ENCODE assay signal across 8 cellular contexts in genomic region chr6:162727347-162728176, GRCh38. TPM values are rescaled to one million over a fixed set of nuclear protein-coding genes. Genes with fewer than 3 reads are reported as not detected.
A peak's percentile ranks its signal among the peaks of the same experiment; 100 is the strongest.
DNase-seq lines count a peak whose midpoint lies in the region; ATAC-seq and TF ChIP-seq lines count a peak whose summit lies in the region.

TSS of gene PACRG (plus strand) at chr6:162727974.
TSS of gene PRKN (minus strand) at chr6:162727766.

- H3K4me1 ChIP-seq in effector memory CD4-positive, alpha-beta T cell (ENCODE audit: control insufficient read depth, insufficient read depth, low read length, poor library complexity, severe bottlenecking), result peaks cover 6% of the 10 kb centered on the region
- H3K4me1 ChIP-seq in lung (ENCODE audit: control insufficient read depth in 2 of 2, insufficient read depth in 2 of 2, low read length in 2 of 2), result peaks cover 0 to 6% of the 10 kb centered on the region in 2 donors

- POLR2A ChIA-PET in BJ (lab: Charles Lee), result no interaction called here

- H3K36me3 ChIP-seq in BJ (ENCODE audit: control insufficient read depth, insufficient read depth, low read length) (no peaks in the 10 kb centered on the region), lung (ENCODE audit: control insufficient read depth in 2 of 2, insufficient read depth in 2 of 2, low read length in 2 of 2) (no peaks in the 10 kb centered on the region)
- H3K36me3 ChIP-seq in effector memory CD4-positive, alpha-beta T cell (ENCODE audit: control insufficient read depth, insufficient read depth, low read length), result no peaks in the 10 kb centered on the region

- WGBS in lung, 2 donors, result 0 to 1% methylated on average over 61 to 79 of the region's 79 CpGs

- H3K9me3 ChIP-seq in effector memory CD4-positive, alpha-beta T cell (ENCODE audit: control insufficient read depth, low read length), result no peaks in the 10 kb centered on the region
- H3K9me3 ChIP-seq in lung (ENCODE audit: control insufficient read depth in 2 of 2, insufficient read depth in 1 of 2, low read length in 1 of 2), result no peaks in the 10 kb centered on the region

- DNase-seq in BJ (ENCODE audit: low read depth), result peak; percentile 78
- DNase-seq in NCI-H748 (lab: John Stamatoyannopoulos, UW; ENCODE audit: unreplicated experiment), result peak; percentile 99
- DNase-seq in activated CD8-positive, alpha-beta memory T cell treated with anti-CD3 and anti-CD28 coated beads for 4 hours (ENCODE audit: low read depth in 2 of 2), result peak; percentile 94
- DNase-seq in effector memory CD4-positive, alpha-beta T cell, result peak; percentile 94 to 96 (median 95)
- DNase-seq in lung (ENCODE audit: low spot score), result peak; percentile 98
- DNase-seq in stimulated activated CD4-positive, alpha-beta T cell treated with anti-CD3 and anti-CD28 coated beads, TNF-alpha, amount 100 ng/mL, for 1 hour (ENCODE audit: low read depth in 3 of 3, low spot score in 1 of 3), result peak; percentile 93 to 97 (median 95)

- peak; percentile 93 for ATAC-seq in GM19351 (IDR thresholded peaks at IDR 0.05; ENCODE audit: unreplicated experiment)
- peak; percentile 94 for ATAC-seq in HG03469 (IDR thresholded peaks at IDR 0.05; ENCODE audit: unreplicated experiment)
- ATAC-seq in lung (ENCODE audit: insufficient read depth, low FRiP score), result peak; percentile 98

- H3K27me3 ChIP-seq in BJ (ENCODE audit: control insufficient read depth, insufficient read depth, low read length), result no peaks in the 10 kb centered on the region
- no peaks in the 10 kb centered on the region for H3K27me3 ChIP-seq in effector memory CD4-positive, alpha-beta T cell (replicated peaks; ENCODE audit: control insufficient read depth, insufficient read depth, low read length, poor library complexity, severe bottlenecking)
- no peaks in the 10 kb centered on the region for H3K27me3 ChIP-seq in lung (ENCODE audit: control insufficient read depth, insufficient read depth)

- peak within 1 kb of the TSS; percentile 76 for H3K27ac ChIP-seq in effector memory CD4-positive, alpha-beta T cell (ENCODE audit: insufficient read depth, low read length, poor library complexity, severe bottlenecking)
- peak within 1 kb of the TSS; percentile 86 to 99 for H3K27ac ChIP-seq in lung (ENCODE audit: low read depth in 1 of 2, low read length in 1 of 2)

- no peak for TF ChIP-seq CTCF in BJ (IDR thresholded peaks at IDR 0.05; ENCODE audit: insufficient read depth, low read depth, low read length)
- TF ChIP-seq CTCF in lung (IDR thresholded peaks at IDR 0.05; ENCODE audit: control extremely low read depth, extremely low read depth), result no peak

- H3K4me3 ChIP-seq in BJ (ENCODE audit: low read depth, low read length) (peak within 1 kb of the TSS; percentile 73), lung (peak within 1 kb of the TSS; percentile 70)
- H3K4me3 ChIP-seq in effector memory CD4-positive, alpha-beta T cell (ENCODE audit: insufficient read depth, low read depth, low read length, poor library complexity, severe bottlenecking), result peak within 1 kb of the TSS; percentile 85

- CTCF ChIA-PET in BJ (lab: Yijun Ruan, JAX), result interaction anchor here (0.7 to 0.9 kb wide), 2 partner anchors 11 to 1105 kb away, joined by 3 read pairs; no protein-coding TSS in a partner anchor

RNA-seq across cellular contexts. Expression of gene PACRG, which starts in this region (rescaled TPM):
- 0.20 and 0.47 TPM in 2 replicates for polyA plus RNA-seq in BJ (2011; rRNA removed)
- polyA minus RNA-seq in BJ (2011; rRNA and poly(A)+ RNA removed), result 1.5 TPM in 2 replicates
- total RNA-seq in lung, result 10 to 100 TPM; 10.6 to 26.6 TPM
- 1 to 10 TPM; 3.8 to 4.3 TPM for polyA plus RNA-seq in lung

RNA-seq across cellular contexts. Expression of gene PRKN, which starts in this region (rescaled TPM):
- polyA plus RNA-seq in BJ (2011; rRNA removed) (0.42 and 0.71 TPM in 2 replicates), lung (under 1 TPM; 0.27 to 0.53 TPM)
- polyA minus RNA-seq in BJ (2011; rRNA and poly(A)+ RNA removed), result 2.0 and 2.8 TPM in 2 replicates
- 10 to 100 TPM in 1 of 2 donors, 1 to 10 TPM in 1; 5.7 to 11.2 TPM for total RNA-seq in lung

Comparison
In these comparisons a context has a peak if more than half of its experiments do, and no peak if none do; other contexts are left out.
1. Peak in every context shown above with its lines: DNase-seq, ATAC-seq, H3K4me3 ChIP-seq and H3K27ac ChIP-seq.